In genomic region chr5:73947876-73948275, GRCh38 we compare ENCODE assay signal across 24 cellular contexts.
DNase-seq lines count a peak whose midpoint lies in the region; ATAC-seq and TF ChIP-seq lines count a peak whose summit lies in the region.
"Had no signal": no experiment of that assay in that cellular context is flagged by ENCODE, and none has a peak within 500 bp of the region (broad histone marks: within the 10 kb centered on the region; RNA-seq: fewer than 3 reads in every experiment).

No MANE protein-coding gene starts in this region.

- no peaks in the 10 kb centered on the region for H3K27me3 ChIP-seq in ascending aorta
- H3K27me3 ChIP-seq: BE2C, uterus had no signal

- H3K4me3 ChIP-seq in ascending aorta (peak overlapping the region; percentile 13 to 43), retinal pigment epithelial cell (ENCODE audit: low read length) (no peak overlapping the region)
- H3K4me3 ChIP-seq: esophagus squamous epithelium, uterus had no signal

- intact Hi-C loops in ascending aorta (cut with DNase I), result no loop called here

- no peaks in the 10 kb centered on the region for H3K36me3 ChIP-seq in ascending aorta
- H3K36me3 ChIP-seq: uterus had no signal

- H3K27ac ChIP-seq in ascending aorta, result peak overlapping the region; percentile 48 to 53
- H3K27ac ChIP-seq: esophagus squamous epithelium, uterus had no signal

- no peak for ATAC-seq in GM18520 (IDR thresholded peaks at IDR 0.05; ENCODE audit: unreplicated experiment)
- no peak for ATAC-seq in GM18867 (IDR thresholded peaks at IDR 0.05; ENCODE audit: unreplicated experiment)
- ATAC-seq: HepG2, left lobe of liver had no signal

- no peaks in the 10 kb centered on the region for H3K9me3 ChIP-seq in ascending aorta
- H3K9me3 ChIP-seq: BE2C, uterus had no signal

- TF ChIP-seq CTCF in ascending aorta (IDR thresholded peaks at IDR 0.05) (no peak), retinal pigment epithelial cell (conservative IDR thresholded peaks at IDR 0.05; ENCODE audit: low read depth, low read length) (no peak)

- peaks cover 0 to 15% of the 10 kb centered on the region in 2 donors for H3K4me1 ChIP-seq in ascending aorta
- H3K4me1 ChIP-seq: BE2C had no signal

- peak in 2 of 3 experiments; percentile 27 to 78 for DNase-seq in NCI-H1417 (lab: John Stamatoyannopoulos, UW)
- DNase-seq in NCI-H1417 treated with DMSO at 0.1 percent for 48 hours (lab: John Stamatoyannopoulos, UW), result no peak
- DNase-seq in NCI-H1694 treated with DMSO at 0.1 percent for 48 hours (lab: John Stamatoyannopoulos, UW), result peak; percentile 96
- no peak for DNase-seq in ascending aorta (ENCODE audit: low spot score in 2 of 2)
- DNase-seq in retinal pigment epithelial cell (ENCODE audit: low read depth), result peak; percentile 63
- DNase-seq in T-helper 1 cell, result no peak
- DNase-seq: 8988T; activated CD4-positive, alpha-beta T cell treated with anti-CD3 and anti-CD28 coated beads, Interleukin-2, amount 10 ng/mL, durations not matched to agents 24 days and 14 days; activated CD8-positive, alpha-beta memory T cell treated with anti-CD3 and anti-CD28 coated beads, Interleukin-2, amount 50 U/mL, for 4 hours; amniotic stem cell; BE2C; Calu3; central memory CD4-positive, alpha-beta T cell; effector CD4-positive, alpha-beta T cell; esophagus squamous epithelium; GF-D8; NCI-H2081 treated with DMSO at 0.1 percent for 48 hours; NK-92 treated with Interleukin-12 subunit alpha and Interleukin-12 subunit beta, amount 100 ng/mL, for 24 hours; substantia nigra; uterus had no signal

Comparison
In these comparisons a context has a peak if more than half of its experiments do, and no peak if none do; other contexts are left out.
1. DNase-seq: peak in NCI-H1417 (2 of 3), NCI-H1694 treated with DMSO at 0.1 percent for 48 hours (single experiment) and retinal pigment epithelial cell (single experiment); none in NCI-H1417 treated with DMSO at 0.1 percent for 48 hours (single experiment), ascending aorta (0 of 2) and T-helper 1 cell (0 of 5).